Comparison of ENCODE assay signal across 30 cellular contexts in the genomic region with DNA sequence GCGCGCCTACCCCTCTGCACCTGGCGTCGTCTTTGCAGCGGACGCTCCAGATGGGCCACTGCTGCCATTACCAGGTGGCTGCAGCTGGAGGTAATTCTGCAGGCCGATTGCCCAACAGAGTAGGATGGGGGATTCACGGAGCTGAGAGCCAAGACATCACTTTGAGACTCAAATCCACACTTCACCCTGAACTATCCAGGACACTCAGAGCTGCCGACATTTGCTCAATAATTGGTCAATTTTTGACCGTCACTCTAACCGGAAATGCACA.
"Had no signal": no experiment of that assay in that cellular context is flagged by ENCODE, and none has a peak within 500 bp of the region (broad histone marks: within the 10 kb centered on the region; RNA-seq: fewer than 3 reads in every experiment).

No MANE protein-coding gene starts in this region.

- H3K4me3 Mint-ChIP-seq: naive thymus-derived CD8-positive, alpha-beta T cell; natural killer cell treated with Interleukin-12 subunit alpha and Interleukin-12 subunit beta and Interleukin-15 and Interleukin-18, amount 100 ng/mL, for 72 hours; nephron progenitor cell; neural crest cell; stimulated activated memory B cell treated with anti-CD40 and anti-IgM and Interleukin-4, amounts not matched to agents 10 μg/mL and 1 μg/mL and 100 μg/mL, for 72 hours; stimulated activated naive CD8-positive, alpha-beta T cell treated with anti-CD3 and anti-CD28 coated beads, Interleukin-15, amount 100 ng/mL, for 72 hours; type B pancreatic cell had no signal

- H3K36me3 ChIP-seq: ovary, spleen, suprapubic skin, tibial artery, transverse colon, upper lobe of right lung, uterus had no signal

- H3K9me3 Mint-ChIP-seq: nephron progenitor cell; stimulated activated memory B cell treated with anti-CD40 and anti-IgM and Interleukin-4, amounts not matched to agents 10 μg/mL and 1 μg/mL and 100 μg/mL, for 72 hours; stimulated activated naive CD8-positive, alpha-beta T cell treated with anti-CD3 and anti-CD28 coated beads, Interleukin-15, amount 100 ng/mL, for 72 hours had no signal

- H3K4me1 ChIP-seq: parathyroid adenoma, psoas muscle, spleen, suprapubic skin, testis, tibial artery, transverse colon, upper lobe of right lung, uterus had no signal

- H3K27me3 Mint-ChIP-seq: naive thymus-derived CD8-positive, alpha-beta T cell; natural killer cell treated with Interleukin-12 subunit alpha and Interleukin-12 subunit beta and Interleukin-15 and Interleukin-18, amount 100 ng/mL, for 72 hours; stimulated activated memory B cell treated with anti-CD40 and anti-IgM and Interleukin-4, amounts not matched to agents 10 μg/mL and 1 μg/mL and 100 μg/mL, for 72 hours; stimulated activated naive CD8-positive, alpha-beta T cell treated with anti-CD3 and anti-CD28 coated beads, Interleukin-15, amount 100 ng/mL, for 72 hours; type B pancreatic cell had no signal

- H3K36me3 Mint-ChIP-seq: naive thymus-derived CD8-positive, alpha-beta T cell; natural killer cell treated with Interleukin-12 subunit alpha and Interleukin-12 subunit beta and Interleukin-15 and Interleukin-18, amount 100 ng/mL, for 72 hours; stimulated activated memory B cell treated with anti-CD40 and anti-IgM and Interleukin-4, amounts not matched to agents 10 μg/mL and 1 μg/mL and 100 μg/mL, for 72 hours; type B pancreatic cell had no signal

- H3K9ac ChIP-seq: parathyroid adenoma had no signal

- H3K4me3 ChIP-seq: ovary, psoas muscle, skin epidermis, smooth muscle cell, spleen, suprapubic skin, tibial artery, transverse colon, upper lobe of right lung, uterus had no signal

- H3K79me2 ChIP-seq: parathyroid adenoma had no signal

- H3K9me3 ChIP-seq: ovary, psoas muscle, suprapubic skin, testis, tibial artery, transverse colon, upper lobe of right lung, uterus had no signal

- H3K4me2 ChIP-seq: smooth muscle cell had no signal

- H3K27ac ChIP-seq: ovary, parathyroid adenoma, psoas muscle, skin epidermis, spleen, suprapubic skin, testis, tibial artery, transverse colon, upper lobe of right lung, uterus had no signal

- ATAC-seq: naive thymus-derived CD8-positive, alpha-beta T cell; psoas muscle; sciatic nerve; stimulated activated memory B cell treated with anti-CD40 and anti-IgM and Interleukin-4, amounts not matched to agents 10 μg/mL and 1 μg/mL and 100 μg/mL, for 72 hours; stimulated activated naive CD8-positive, alpha-beta T cell treated with anti-CD3 and anti-CD28 coated beads, Interleukin-15, amount 100 ng/mL, for 72 hours; stimulated activated naive CD8-positive, alpha-beta T cell treated with anti-CD3 and anti-CD28 coated beads, Interleukin-15, Interleukin-2, amounts not matched to agents 100 U/mL and 50 U/mL, for 24 hours had no signal

- DNase-seq: naive thymus-derived CD8-positive, alpha-beta T cell; nephron progenitor cell; occipital lobe; ovary; psoas muscle; stimulated activated CD4-positive, alpha-beta T cell treated with anti-CD3 and anti-CD28 coated beads, Interleukin-12 subunit alpha, Interleukin-12 subunit beta, amount 100 ng/mL, for 4 hours; stimulated activated CD4-positive, alpha-beta T cell treated with anti-CD3 and anti-CD28 coated beads, Interleukin-1b, Interleukin-23, amount 100 ng/mL, for 48 hours; stimulated activated CD4-positive, alpha-beta T cell treated with anti-CD3 and anti-CD28 coated beads, Interleukin-4, amount 100 ng/mL, for 1 hour; stimulated activated CD4-positive, alpha-beta T cell treated with anti-CD3 and anti-CD28 coated beads, Interleukin-4, amount 100 ng/mL, for 4 hours; stimulated activated CD8-positive, alpha-beta memory T cell treated with anti-CD3 and anti-CD28 coated beads, Interleukin-4, amount 100 ng/mL, for 48 hours; stimulated activated naive CD4-positive, alpha-beta T cell; stimulated activated naive CD8-positive, alpha-beta T cell treated with anti-CD3 and anti-CD28 coated beads, Interleukin-15, amount 100 ng/mL, for 72 hours; stimulated activated naive CD8-positive, alpha-beta T cell treated with anti-CD3 and anti-CD28 coated beads, Interleukin-15, Interleukin-2, amounts not matched to agents 100 U/mL and 50 U/mL, for 24 hours; substantia nigra; testis; tibial artery; transverse colon; upper lobe of right lung; uterus had no signal

- H3K27me3 ChIP-seq: ovary, suprapubic skin, testis, tibial artery, transverse colon, upper lobe of right lung, uterus had no signal

- H3K27ac Mint-ChIP-seq: naive thymus-derived CD8-positive, alpha-beta T cell; natural killer cell treated with Interleukin-12 subunit alpha and Interleukin-12 subunit beta and Interleukin-15 and Interleukin-18, amount 100 ng/mL, for 72 hours; nephron progenitor cell; progenitor cell of endocrine pancreas; stimulated activated memory B cell treated with anti-CD40 and anti-IgM and Interleukin-4, amounts not matched to agents 10 μg/mL and 1 μg/mL and 100 μg/mL, for 72 hours; stimulated activated naive CD8-positive, alpha-beta T cell treated with anti-CD3 and anti-CD28 coated beads, Interleukin-15, amount 100 ng/mL, for 72 hours; type B pancreatic cell had no signal

- H3K4me1 Mint-ChIP-seq: naive thymus-derived CD8-positive, alpha-beta T cell; neural crest cell; stimulated activated memory B cell treated with anti-CD40 and anti-IgM and Interleukin-4, amounts not matched to agents 10 μg/mL and 1 μg/mL and 100 μg/mL, for 72 hours; stimulated activated naive CD8-positive, alpha-beta T cell treated with anti-CD3 and anti-CD28 coated beads, Interleukin-15, amount 100 ng/mL, for 72 hours had no signal

- H2AFZ ChIP-seq: parathyroid adenoma had no signal
